ENCODE assay signal across 8 cellular contexts in genomic region chr22:28441720-28442263, GRCh38.
A peak's percentile ranks its signal among the peaks of the same experiment; 100 is the strongest.
DNase-seq lines count a peak whose midpoint lies in the region; ATAC-seq, FAIRE-seq and TF ChIP-seq lines count a peak whose summit lies in the region.

No MANE protein-coding gene starts in this region.

- no peak overlapping the region for H4K5ac ChIP-seq in mesendoderm (ENCODE audit: low read length)

- no CpG with 5 or more reads among the region's 16 CpGs for WGBS in mesendoderm (ENCODE audit: extremely low coverage, insufficient coverage, low lambda C conversion rate)

- no peak overlapping the region for H2AK5ac ChIP-seq in mesendoderm (ENCODE audit: low read length)

- peak overlapping the region; percentile 46 for H3K4me2 ChIP-seq in mesendoderm (ENCODE audit: low read length)

- H2BK5ac ChIP-seq in mesendoderm (ENCODE audit: low read length) = no peak overlapping the region

- FAIRE-seq in urothelium cell line (lab: Jason Lieb, UNC) = no peak

- H2BK15ac ChIP-seq in mesendoderm (replicated peaks; ENCODE audit: low read depth) = peak overlapping the region; percentile 13

- peaks cover 0 to 11% of the 10 kb centered on the region in 2 donors for H3K4me1 ChIP-seq in breast epithelium
- no peaks in the 10 kb centered on the region for H3K4me1 ChIP-seq in colonic mucosa
- no peaks in the 10 kb centered on the region for H3K4me1 ChIP-seq in mesendoderm (ENCODE audit: control insufficient read depth, low read depth, low read length)

- no peak for TF ChIP-seq POLR2A in breast epithelium (IDR thresholded peaks at IDR 0.05)

- no peaks in the 10 kb centered on the region for H3K9me3 ChIP-seq in breast epithelium
- H3K9me3 ChIP-seq in colonic mucosa = no peaks in the 10 kb centered on the region

- peak overlapping the region; percentile 49 for H3K4ac ChIP-seq in mesendoderm (ENCODE audit: low read depth, low read length)

- H3K9ac ChIP-seq in colonic mucosa (ENCODE audit: low read depth in 2 of 2, low read length in 2 of 2) = peak overlapping the region; percentile 70
- H3K9ac ChIP-seq in mesendoderm (ENCODE audit: low read length) = peak overlapping the region; percentile 78

- peaks cover 52% of the 10 kb centered on the region for H3K27me3 Mint-ChIP-seq in MCF 10A (ENCODE audit: insufficient read depth, unreplicated experiment)

- no peak overlapping the region for H3K27ac Mint-ChIP-seq in MCF 10A (ENCODE audit: low read depth, unreplicated experiment)

- H3K4me3 Mint-ChIP-seq in MCF 10A (ENCODE audit: unreplicated experiment) = no peak overlapping the region

- peak overlapping the region; percentile 86 for H3K56ac ChIP-seq in mesendoderm (ENCODE audit: low read length)

- CTCF ChIA-PET in MCF 10A (lab: Yijun Ruan, JAX) = no interaction called here

- no peaks in the 10 kb centered on the region for H3K9me3 Mint-ChIP-seq in MCF 10A (ENCODE audit: unreplicated experiment)

- POLR2A ChIA-PET in MCF 10A (lab: Yijun Ruan, JAX) = interaction anchor here (0.6 kb wide), 1 partner anchor 290 kb away, joined by 3 read pairs; no protein-coding TSS in a partner anchor

- H3K79me2 ChIP-seq in mesendoderm (ENCODE audit: control insufficient read depth, insufficient read depth, low read length) = no peaks in the 10 kb centered on the region

- H3K36me3 Mint-ChIP-seq in MCF 10A (ENCODE audit: insufficient read depth, unreplicated experiment) = no peaks in the 10 kb centered on the region

- peak overlapping the region; percentile 47 to 80 (median 64) for H3K4me3 ChIP-seq in breast epithelium
- peak overlapping the region; percentile 54 for H3K4me3 ChIP-seq in colonic mucosa
- peak overlapping the region; percentile 29 for H3K4me3 ChIP-seq in mesendoderm (ENCODE audit: low read length)

- H3K79me1 ChIP-seq in mesendoderm (ENCODE audit: low read length) = no peaks in the 10 kb centered on the region

- no peaks in the 10 kb centered on the region for H3K36me3 ChIP-seq in breast epithelium
- H3K36me3 ChIP-seq in colonic mucosa = no peaks in the 10 kb centered on the region
- no peaks in the 10 kb centered on the region for H3K36me3 ChIP-seq in mesendoderm (ENCODE audit: control insufficient read depth, insufficient read depth, low read length)

- H3K18ac ChIP-seq in mesendoderm (ENCODE audit: low read length) = peak overlapping the region; percentile 43

- intact Hi-C loops in breast epithelium (cut with DNase I; ENCODE audit: low total_unique reads) = loop anchor here (10.0 kb wide), 1 partner anchor 387 kb away; no protein-coding TSS in a partner anchor
- intact Hi-C loops in MCF 10A (cut with micrococcal nuclease) = loop anchor here (10.0 kb wide), 1 partner anchor 387 kb away; no protein-coding TSS in a partner anchor
- intact Hi-C loops in colonic mucosa (cut with DNase I) = loop anchor here (10.0 kb wide), 1 partner anchor 153 kb away; no protein-coding TSS in a partner anchor

- no peak for TF ChIP-seq CTCF in breast epithelium (IDR thresholded peaks at IDR 0.05)
- no peak for TF ChIP-seq CTCF in MCF 10A (IDR thresholded peaks at IDR 0.05; ENCODE audit: unreplicated experiment)
- TF ChIP-seq CTCF in colonic mucosa (IDR thresholded peaks at IDR 0.05) = no peak

- no peak overlapping the region for H3K23ac ChIP-seq in mesendoderm (ENCODE audit: low read length)

- no peak for DNase-seq in breast epithelium (ENCODE audit: low spot score in 2 of 2)
- DNase-seq in MCF 10A (ENCODE audit: unreplicated experiment) = no peak
- no peak for DNase-seq in colonic mucosa
- DNase-seq in mesendoderm = no peak
- peak; percentile 40 for DNase-seq in urothelium cell line (ENCODE audit: low spot score)
- DNase-seq in 8988T = no peak
- no peak for DNase-seq in NOMO-1 treated with dmso at 0.1 percent for 144 hours (lab: John Stamatoyannopoulos, UW; ENCODE audit: unreplicated experiment)

- H2BK120ac ChIP-seq in mesendoderm (ENCODE audit: low read depth, low read length) = peak overlapping the region; percentile 65

- BruUV-seq in MCF 10A (replicated peaks; lab: Mats Ljungman, UMichigan) = no TSS peak

- ATAC-seq in GM19351 (IDR thresholded peaks at IDR 0.05; ENCODE audit: unreplicated experiment) = no peak

- H3K4me1 Mint-ChIP-seq in MCF 10A (ENCODE audit: insufficient read depth, unreplicated experiment) = no peaks in the 10 kb centered on the region

- peak overlapping the region; percentile 83 for H4K8ac ChIP-seq in mesendoderm (ENCODE audit: low read depth, low read length)

- no peaks in the 10 kb centered on the region for H3K27me3 ChIP-seq in breast epithelium
- no peaks in the 10 kb centered on the region for H3K27me3 ChIP-seq in colonic mucosa
- no peaks in the 10 kb centered on the region for H3K27me3 ChIP-seq in mesendoderm (ENCODE audit: insufficient read depth, low read length, poor library complexity)

- H3K27ac ChIP-seq in breast epithelium (peak overlapping the region; percentile 78 to 88), colonic mucosa (peak overlapping the region; percentile 60), mesendoderm (ENCODE audit: low read depth, low read length) (no peak overlapping the region)
